ENCODE assay signal across 17 cellular contexts in the genomic region with DNA sequence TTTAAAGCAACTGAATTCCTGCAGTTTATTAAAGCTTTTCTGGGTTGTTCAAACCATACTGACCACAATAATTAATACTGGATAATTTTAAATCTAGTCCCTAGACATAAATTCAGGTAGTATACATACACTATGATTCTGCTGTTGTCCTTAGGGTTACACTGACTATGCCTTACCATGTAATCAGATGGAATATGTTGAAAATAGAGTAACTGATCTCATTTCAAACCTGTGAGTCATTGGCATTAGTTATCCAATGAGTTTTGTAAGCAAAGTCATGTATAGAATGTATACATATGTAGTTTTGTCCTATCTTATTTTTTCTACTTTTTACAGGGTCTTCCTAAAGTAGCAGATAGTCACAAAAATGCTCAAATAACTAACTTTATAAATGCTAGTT.
DNase-seq lines count a peak whose midpoint lies in the region; ATAC-seq, FAIRE-seq and TF ChIP-seq lines count a peak whose summit lies in the region.
"Had no signal": no experiment of that assay in that cellular context is flagged by ENCODE, and none has a peak within 500 bp of the region (broad histone marks: within the 10 kb centered on the region; RNA-seq: fewer than 3 reads in every experiment).

No MANE protein-coding gene starts in this region.

- no peak overlapping the region for H3K4me3 ChIP-seq in choroid plexus epithelial cell (ENCODE audit: low read depth, low read length)
- H3K4me3 ChIP-seq: A549 had no signal

- no peak for TF ChIP-seq CTCF in choroid plexus epithelial cell (conservative IDR thresholded peaks at IDR 0.05; ENCODE audit: low read depth, low read length)

- peak; percentile 48 for FAIRE-seq in HTR-8/SVneo (lab: Jason Lieb, UNC)
- FAIRE-seq: A549, GM19239 had no signal

- DNase-seq in ELR (ENCODE audit: low read depth) (peak; percentile 71), HTR-8/SVneo (ENCODE audit: insufficient read length, low spot score) (no peak), choroid plexus epithelial cell (ENCODE audit: low read depth) (peak; percentile 23), iris pigment epithelial cell (ENCODE audit: low read depth) (peak; percentile 32), RPMI8226 (no peak), hypothalamus (lab: John Stamatoyannopoulos, UW) (no peak), glomerular visceral epithelial cell (ENCODE audit: extremely low spot score) (no peak)
- DNase-seq: H7, KBM-7, NCI-H1417 treated with DMSO at 0.1 percent for 48 hours, NCI-H2029, NCI-H2171 treated with DMSO at 0.1 percent for 48 hours, NCI-H446 treated with DMSO at 0.1 percent for 48 hours, OCI-M1 had no signal

- no peak for ATAC-seq in GM18519 (IDR thresholded peaks at IDR 0.05; ENCODE audit: low FRiP score, unreplicated experiment)
- ATAC-seq: A549 had no signal

Comparison
In these comparisons a context has a peak if more than half of its experiments do, and no peak if none do; other contexts are left out.
1. DNase-seq: peak in ELR (single experiment), choroid plexus epithelial cell (single experiment) and iris pigment epithelial cell (single experiment); none in HTR-8/SVneo (single experiment), RPMI8226 (single experiment), hypothalamus (0 of 51) and glomerular visceral epithelial cell (single experiment).